In the genomic region with DNA sequence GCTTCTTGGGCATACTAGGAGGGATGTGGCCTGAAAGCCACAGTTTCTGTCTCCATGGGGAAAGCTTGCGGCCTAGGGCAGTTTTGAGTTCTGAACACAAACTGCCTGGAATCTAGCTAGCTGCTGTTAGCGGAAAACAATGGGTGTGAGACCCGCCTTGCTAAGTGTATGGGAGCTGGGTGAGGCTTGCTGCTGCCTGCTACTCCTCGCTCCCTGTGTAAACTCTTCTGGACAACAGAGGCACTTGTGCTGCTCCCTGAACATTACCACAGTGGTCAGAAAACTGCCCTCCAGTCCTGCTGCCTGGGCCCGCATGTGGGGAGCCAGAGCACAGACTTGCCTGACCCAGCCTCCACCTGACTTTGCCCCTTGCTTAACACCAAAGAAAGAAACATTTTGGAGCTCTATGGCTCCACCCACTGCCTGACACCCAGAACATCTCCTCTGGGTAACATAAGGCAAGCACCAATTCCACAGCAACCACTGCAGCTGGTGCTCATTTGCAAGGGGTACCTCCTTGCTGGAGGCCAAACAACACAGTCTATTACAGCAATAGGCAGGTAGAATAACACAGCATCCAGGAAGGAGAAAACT, we compare ENCODE assay signal across 34 cellular contexts.
"Had no signal": no experiment of that assay in that cellular context is flagged by ENCODE, and none has a peak within 500 bp of the region (broad histone marks: within the 10 kb centered on the region; RNA-seq: fewer than 3 reads in every experiment).

No MANE protein-coding gene starts in this region.

- H3K4me2 ChIP-seq: SK-N-SH had no signal

- H3K27me3 Mint-ChIP-seq: activated CD8-positive, alpha-beta T cell treated with anti-CD3 and anti-CD28 coated beads for 36 hours; activated naive CD8-positive, alpha-beta T cell treated with anti-CD3 and anti-CD28 coated beads for 36 hours; activated T-helper 17 cell treated with anti-CD3 and anti-CD28 coated beads, Interleukin-2, amount 50 U/mL, for 72 hours; T-helper 17 cell had no signal

- DNase-seq: activated CD4-positive, alpha-beta T cell treated with anti-CD3 and anti-CD28 coated beads for 1 hour; activated CD4-positive, alpha-beta T cell treated with anti-CD3 and anti-CD28 coated beads for 48 hours; activated CD4-positive, CD25-positive, alpha-beta regulatory T cell; activated CD8-positive, alpha-beta T cell treated with anti-CD3 and anti-CD28 coated beads for 36 hours; activated effector memory CD4-positive, alpha-beta T cell treated with anti-CD3 and anti-CD28 coated beads, Interleukin-2, amount 50 U/mL, for 16 hours; activated naive CD4-positive, alpha-beta T cell; activated naive CD4-positive, alpha-beta T cell treated with anti-CD3 and anti-CD28 coated beads, Interleukin-2, amount 50 U/mL, for 16 hours; activated naive CD8-positive, alpha-beta T cell treated with anti-CD3 and anti-CD28 coated beads for 36 hours; activated T-cell treated with anti-CD3 and anti-CD28 coated beads, Interleukin-2, amount 50 U/mL, for 1 hour; activated T-cell treated with anti-CD3 and anti-CD28 coated beads, Interleukin-2, amount 50 U/mL, for 72 hours; amniotic stem cell; aorta; brain microvascular endothelial cell; central memory CD4-positive, alpha-beta T cell; MM.1S; MV-4-11; NCI-H1092 treated with DMSO at 0.1 percent for 48 hours; NCI-H1417; NCI-H187 treated with DMSO at 0.1 percent for 48 hours; NCI-H2081; NCI-H226; NCI-H446 treated with DMSO at 0.1 percent for 48 hours; NCI-H524; NCI-H69; NK-92 treated with Interleukin-12 subunit alpha and Interleukin-12 subunit beta, amount 100 ng/mL, for 24 hours; PC-3; Peyer's patch; RPMI8226; SHP77 treated with DMSO at 0.1 percent for 48 hours; SK-N-SH; T-helper 17 cell; WERI-Rb-1 had no signal

- H3K4me3 ChIP-seq: Peyer's patch, SJSA1 had no signal

- H3K9me3 ChIP-seq: Peyer's patch, SJSA1, SK-N-SH had no signal

- H3K27ac ChIP-seq: brain microvascular endothelial cell, Peyer's patch, SJSA1, WERI-Rb-1 had no signal

- H3K27ac Mint-ChIP-seq: activated CD8-positive, alpha-beta T cell treated with anti-CD3 and anti-CD28 coated beads for 36 hours; activated naive CD8-positive, alpha-beta T cell treated with anti-CD3 and anti-CD28 coated beads for 36 hours; activated T-cell treated with anti-CD3 and anti-CD28 coated beads, Interleukin-2, amount 50 U/mL, for 72 hours; activated T-helper 17 cell treated with anti-CD3 and anti-CD28 coated beads, Interleukin-2, amount 50 U/mL, for 72 hours; T-helper 17 cell had no signal

- H3K4me1 Mint-ChIP-seq: activated naive CD8-positive, alpha-beta T cell treated with anti-CD3 and anti-CD28 coated beads for 36 hours; activated T-helper 17 cell treated with anti-CD3 and anti-CD28 coated beads, Interleukin-2, amount 50 U/mL, for 72 hours; T-helper 17 cell had no signal

- H3K4me3 Mint-ChIP-seq: activated CD8-positive, alpha-beta T cell treated with anti-CD3 and anti-CD28 coated beads for 36 hours; activated naive CD8-positive, alpha-beta T cell treated with anti-CD3 and anti-CD28 coated beads for 36 hours; activated T-cell treated with anti-CD3 and anti-CD28 coated beads, Interleukin-2, amount 50 U/mL, for 72 hours; activated T-helper 17 cell treated with anti-CD3 and anti-CD28 coated beads, Interleukin-2, amount 50 U/mL, for 72 hours; T-helper 17 cell had no signal

- H3K27me3 ChIP-seq: brain microvascular endothelial cell, Peyer's patch, SJSA1 had no signal

- H3K4me1 ChIP-seq: Peyer's patch, SJSA1 had no signal

- ATAC-seq: activated CD8-positive, alpha-beta T cell treated with anti-CD3 and anti-CD28 coated beads for 36 hours; activated T-cell treated with anti-CD3 and anti-CD28 coated beads, Interleukin-2, amount 50 U/mL, for 72 hours; activated T-helper 17 cell treated with anti-CD3 and anti-CD28 coated beads, Interleukin-2, amount 50 U/mL, for 72 hours; PC-3; T-helper 17 cell had no signal

- H3K9ac ChIP-seq: SK-N-SH had no signal

- H3K36me3 Mint-ChIP-seq: activated naive CD8-positive, alpha-beta T cell treated with anti-CD3 and anti-CD28 coated beads for 36 hours had no signal

- H3K36me3 ChIP-seq: brain microvascular endothelial cell, Peyer's patch, SJSA1, WERI-Rb-1 had no signal
